In the genomic region with DNA sequence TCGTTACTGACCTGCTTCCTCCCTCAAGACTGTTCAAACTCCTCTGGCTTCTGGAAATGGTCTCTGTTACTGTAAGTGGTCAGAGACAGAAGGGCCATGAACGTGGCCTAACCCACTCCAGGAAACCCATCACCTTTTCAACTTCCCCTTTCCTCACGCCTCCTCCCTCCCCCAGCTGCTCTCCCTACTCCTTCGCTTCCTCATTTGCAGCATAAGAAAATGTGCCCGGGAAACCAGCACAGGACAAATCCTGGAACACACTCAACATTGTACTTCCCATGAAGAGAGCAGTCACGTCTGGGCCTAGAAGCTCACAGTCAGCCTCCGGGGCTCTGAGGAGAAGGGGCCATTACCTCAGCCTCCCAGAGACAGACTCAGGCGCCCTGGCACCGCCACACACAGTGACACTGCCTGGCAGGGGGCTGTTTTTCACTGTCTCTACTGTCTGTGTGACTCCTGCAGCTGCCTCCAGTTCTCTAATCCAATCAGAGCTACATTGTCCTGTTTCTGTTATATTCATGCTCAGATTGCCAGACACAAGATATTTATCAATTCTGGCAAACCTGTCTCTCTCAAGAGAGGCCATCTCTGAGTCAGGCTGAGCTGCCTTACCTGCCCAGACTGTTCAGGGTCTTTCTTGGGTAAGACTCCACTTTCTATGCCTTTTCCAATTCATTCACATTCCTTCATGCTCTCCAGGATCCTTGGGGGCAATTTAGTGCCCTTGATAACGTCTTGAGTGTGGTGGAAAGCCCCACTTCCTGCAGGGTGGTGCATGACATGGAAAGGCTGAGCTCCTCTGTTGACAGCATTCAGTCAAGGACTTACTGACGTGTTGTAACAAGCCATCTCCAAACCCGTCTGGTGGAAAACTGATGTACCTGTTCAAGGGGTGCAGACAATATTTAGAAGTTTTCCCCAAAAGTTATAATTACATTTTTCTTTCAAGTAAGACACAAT, we compare ENCODE assay signal across 8 cellular contexts.
A peak's percentile ranks its signal among the peaks of the same experiment; 100 is the strongest.
DNase-seq lines count a peak whose midpoint lies in the region; ATAC-seq and TF ChIP-seq lines count a peak whose summit lies in the region.

No MANE protein-coding gene starts in this region.

- H3K27ac ChIP-seq in OCI-LY3 (ENCODE audit: low read length): no peak overlapping the region

- H3K4me1 ChIP-seq in OCI-LY3 (ENCODE audit: low read length): peaks cover 9% of the 10 kb centered on the region

- H3K4me2 ChIP-seq in OCI-LY3 (ENCODE audit: low read length): 0 out of 2 replicates have a peak overlapping the region, but pooled peaks have one; percentile 15

- ATAC-seq in GM19395 (IDR thresholded peaks at IDR 0.05; ENCODE audit: unreplicated experiment) (peak; percentile 50), Right ventricle myocardium inferior (peak; percentile 85), GM21529 (IDR thresholded peaks at IDR 0.05; ENCODE audit: unreplicated experiment) (no peak), GM21367 (IDR thresholded peaks at IDR 0.05; ENCODE audit: unreplicated experiment) (no peak)

- intact Hi-C loops in Right ventricle myocardium inferior (cut with DNase I): no loop called here
- intact Hi-C loops in posterior vena cava (cut with DNase I): no loop called here

- H3K9me3 ChIP-seq in OCI-LY3 (ENCODE audit: insufficient read depth, low read length): no peaks in the 10 kb centered on the region

- H3K36me3 ChIP-seq in OCI-LY3 (replicated peaks; ENCODE audit: low read depth, low read length): no peaks in the 10 kb centered on the region

- H3K27me3 ChIP-seq in OCI-LY3 (ENCODE audit: low read depth, low read length): no peaks in the 10 kb centered on the region

- peak; percentile 74 for DNase-seq in Right ventricle myocardium inferior (ENCODE audit: missing footprints)
- peak; percentile 86 for DNase-seq in posterior vena cava (ENCODE audit: low spot score)
- DNase-seq in activated effector memory CD4-positive, alpha-beta T cell treated with Interleukin-2 at 50 U/mL for 16 hours: no peak
- no peak for DNase-seq in NCI-H187 (lab: John Stamatoyannopoulos, UW)

- no peak for TF ChIP-seq CTCF in OCI-LY3 (IDR thresholded peaks at IDR 0.05; ENCODE audit: low read depth, low read length)

- H3K9ac ChIP-seq in OCI-LY3 (ENCODE audit: low read length): no peak overlapping the region

- peak overlapping the region; percentile 39; the same call in 1 of the 2 replicates for H2AFZ ChIP-seq in OCI-LY3 (ENCODE audit: low read depth, low read length)

- H4K20me1 ChIP-seq in OCI-LY3 (ENCODE audit: insufficient read depth, low read length): no peaks in the 10 kb centered on the region

- no peak overlapping the region for H3K4me3 ChIP-seq in OCI-LY3 (ENCODE audit: low read length)

- H3K79me2 ChIP-seq in OCI-LY3 (ENCODE audit: low read length): no peaks in the 10 kb centered on the region

Comparison
In these comparisons a context has a peak if more than half of its experiments do, and no peak if none do; other contexts are left out.
1. ATAC-seq: peak in GM19395 (single experiment) and Right ventricle myocardium inferior (single experiment); none in GM21529 (single experiment) and GM21367 (single experiment).
2. DNase-seq: peak in Right ventricle myocardium inferior (single experiment) and posterior vena cava (single experiment); none in activated effector memory CD4-positive, alpha-beta T cell treated with Interleukin-2 at 50 U/mL for 16 hours (single experiment) and NCI-H187 (0 of 2).